In the genomic region with DNA sequence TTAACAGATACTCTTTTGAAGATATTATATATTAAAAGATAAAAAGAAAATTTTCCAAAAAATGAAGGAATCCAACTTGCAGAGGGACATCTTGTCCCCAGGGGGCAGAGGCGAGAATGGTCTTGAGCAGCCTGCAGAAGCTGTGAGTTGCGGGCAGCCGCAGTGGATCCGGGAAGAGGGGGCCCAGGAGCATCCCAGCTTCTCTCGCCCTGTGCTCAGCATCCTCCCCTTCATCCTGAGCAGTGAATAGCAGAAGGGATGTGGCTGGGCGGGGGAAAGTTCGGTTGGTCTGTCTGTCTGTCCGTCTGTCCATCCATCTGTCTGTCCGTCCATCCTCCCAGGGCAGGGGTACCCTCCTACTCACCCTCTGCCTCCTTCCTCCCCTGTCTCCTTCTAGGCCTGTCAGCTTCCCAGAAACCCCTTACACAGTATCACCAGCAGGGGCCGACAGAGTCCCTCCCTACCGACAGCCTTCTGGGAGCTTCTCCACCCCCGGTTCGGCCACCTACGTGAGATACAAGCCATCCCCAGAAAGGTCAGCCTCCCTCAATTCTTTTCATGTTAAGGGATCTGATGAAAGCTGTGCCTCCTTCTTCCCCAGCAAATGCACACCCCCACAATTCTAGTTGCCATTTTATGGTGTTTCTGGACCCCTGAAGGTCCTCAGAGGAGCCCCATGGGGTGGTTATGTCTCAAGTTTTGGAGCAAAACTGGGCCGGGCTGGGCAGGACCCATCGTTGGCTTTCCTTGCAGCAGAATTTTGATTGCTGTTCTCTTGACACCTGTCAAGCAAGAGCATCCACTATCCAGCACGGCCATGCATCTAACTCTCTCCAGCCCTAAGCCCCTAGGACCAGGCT, we compare ENCODE assay signal across 9 cellular contexts.
DNase-seq lines count a peak whose midpoint lies in the region; ATAC-seq, FAIRE-seq and TF ChIP-seq lines count a peak whose summit lies in the region.
"Had no signal": no experiment of that assay in that cellular context is flagged by ENCODE, and none has a peak within 500 bp of the region (broad histone marks: within the 10 kb centered on the region; RNA-seq: fewer than 3 reads in every experiment).

No MANE protein-coding gene starts in this region.

- H3K27ac Mint-ChIP-seq in Calu3 (ENCODE audit: unreplicated experiment) = no peak overlapping the region
- H3K27ac Mint-ChIP-seq in activated naive CD8-positive, alpha-beta T cell treated with anti-CD3 and anti-CD28 coated beads, Interleukin-2, amount 50 U/mL, for 24 hours = no peak overlapping the region

- H3K4me3 Mint-ChIP-seq in Calu3 (ENCODE audit: low read depth, unreplicated experiment) = no peak overlapping the region
- no peak overlapping the region for H3K4me3 Mint-ChIP-seq in activated naive CD8-positive, alpha-beta T cell treated with anti-CD3 and anti-CD28 coated beads, Interleukin-2, amount 50 U/mL, for 24 hours

- H3K27me3 Mint-ChIP-seq in Calu3 (ENCODE audit: unreplicated experiment) = no peaks in the 10 kb centered on the region
- no peaks in the 10 kb centered on the region for H3K27me3 Mint-ChIP-seq in activated naive CD8-positive, alpha-beta T cell treated with anti-CD3 and anti-CD28 coated beads, Interleukin-2, amount 50 U/mL, for 24 hours
- H3K27me3 Mint-ChIP-seq: IgD-negative memory B cell had no signal

- intact Hi-C loops in Calu3 (cut with micrococcal nuclease; ENCODE audit: unreplicated experiment) (loop anchor here (2.0 kb wide), 1 partner anchor 244 kb away; no protein-coding TSS in a partner anchor), left cardiac atrium (cut with DNase I) (loop anchor here (10.0 kb wide), 2 partner anchors 82 to 192 kb away; a partner anchor contains a TSS)

- CTCF ChIA-PET in Calu3 (lab: Charles Lee) = interaction anchor here (0.6 to 2.9 kb wide), 5 partner anchors 10 to 240 kb away, joined by 3 to 17 read pairs (median 3); a partner anchor contains a TSS

- no TSS peak for BruUV-seq in Calu3 (replicated peaks; lab: Mats Ljungman, UMichigan)

- ATAC-seq in activated naive CD8-positive, alpha-beta T cell treated with anti-CD3 and anti-CD28 coated beads, Interleukin-2, amount 50 U/mL, for 24 hours = peak; percentile 70
- ATAC-seq in left cardiac atrium (peak; percentile 53 to 81), GM18907 (IDR thresholded peaks at IDR 0.05; ENCODE audit: unreplicated experiment) (no peak), HG03342 (IDR thresholded peaks at IDR 0.05; ENCODE audit: unreplicated experiment) (no peak)

- H3K4me1 Mint-ChIP-seq in Calu3 (ENCODE audit: low read depth, unreplicated experiment) = no peaks in the 10 kb centered on the region
- H3K4me1 Mint-ChIP-seq in activated naive CD8-positive, alpha-beta T cell treated with anti-CD3 and anti-CD28 coated beads, Interleukin-2, amount 50 U/mL, for 24 hours = peaks cover 8% of the 10 kb centered on the region

- peaks cover 44% of the 10 kb centered on the region for H3K36me3 Mint-ChIP-seq in Calu3 (ENCODE audit: insufficient read depth, unreplicated experiment)
- peaks cover 8% of the 10 kb centered on the region for H3K36me3 Mint-ChIP-seq in activated naive CD8-positive, alpha-beta T cell treated with anti-CD3 and anti-CD28 coated beads, Interleukin-2, amount 50 U/mL, for 24 hours (ENCODE audit: low read depth)

- DNase-seq in Calu3 = peak; percentile 58
- peak; percentile 65 for DNase-seq in HTR-8/SVneo (ENCODE audit: insufficient read length, low spot score)
- DNase-seq in RKO (ENCODE audit: low spot score) = peak; percentile 37
- peak; percentile 67 for DNase-seq in activated naive CD8-positive, alpha-beta T cell treated with anti-CD3 and anti-CD28 coated beads, Interleukin-2, amount 50 U/mL, for 24 hours
- peak; percentile 62 for DNase-seq in left cardiac atrium
- DNase-seq in retina = peak; percentile 78

- peak; percentile 62 for TF ChIP-seq CTCF in Calu3 (IDR thresholded peaks at IDR 0.05; ENCODE audit: unreplicated experiment)

- peak; percentile 80 for FAIRE-seq in HTR-8/SVneo (lab: Jason Lieb, UNC)

- no peaks in the 10 kb centered on the region for H3K9me3 Mint-ChIP-seq in Calu3 (ENCODE audit: low read depth, unreplicated experiment)
- H3K9me3 Mint-ChIP-seq in activated naive CD8-positive, alpha-beta T cell treated with anti-CD3 and anti-CD28 coated beads, Interleukin-2, amount 50 U/mL, for 24 hours = no peaks in the 10 kb centered on the region
- H3K9me3 Mint-ChIP-seq: IgD-negative memory B cell had no signal

Comparison
In these comparisons a context has a peak if more than half of its experiments do, and no peak if none do; other contexts are left out.
1. ATAC-seq: peak in activated naive CD8-positive, alpha-beta T cell treated with anti-CD3 and anti-CD28 coated beads, Interleukin-2, amount 50 U/mL, for 24 hours (single experiment) and left cardiac atrium (2 of 2); none in GM18907 (single experiment) and HG03342 (single experiment).
2. Peak in every context shown above with its lines, with median percentiles within 50 percentile points of each other: DNase-seq.